Comparison of ENCODE assay signal across 30 cellular contexts in genomic region chr1:182567629-182568028, GRCh38.
"Had no signal": no experiment of that assay in that cellular context is flagged by ENCODE, and none has a peak within 500 bp of the region (broad histone marks: within the 10 kb centered on the region; RNA-seq: fewer than 3 reads in every experiment).

No MANE protein-coding gene starts in this region.

- ATAC-seq: activated CD4-positive, alpha-beta T cell treated with anti-CD3 and anti-CD28 coated beads for 36 hours; activated CD8-positive, alpha-beta memory T cell treated with anti-CD3 and anti-CD28 coated beads, Interleukin-2, amount 10 ng/mL, durations not matched to agents 7 days and 5 days; activated CD8-positive, alpha-beta T cell treated with anti-CD3 and anti-CD28 coated beads, Interleukin-2, amount 10 ng/mL, durations not matched to agents 7 days and 5 days; activated naive CD8-positive, alpha-beta T cell treated with anti-CD3 and anti-CD28 coated beads, Interleukin-2, amount 50 U/mL, for 24 hours; body of pancreas had no signal

- H3K4me3 ChIP-seq: adrenal gland, body of pancreas, cardiac muscle cell, coronary artery, dorsolateral prefrontal cortex, esophagus squamous epithelium had no signal

- DNase-seq: activated CD4-positive, alpha-beta memory T cell treated with anti-CD3 and anti-CD28 coated beads for 36 hours; activated CD4-positive, alpha-beta T cell treated with anti-CD3 and anti-CD28 coated beads for 36 hours; activated CD4-positive, alpha-beta T cell treated with anti-CD3 and anti-CD28 coated beads, Interleukin-2, amount 10 ng/mL, durations not matched to agents 24 days and 14 days; activated CD4-positive, CD25-positive, alpha-beta regulatory T cell; activated CD4-positive, CD25-positive, alpha-beta regulatory T cell treated with anti-CD3 and anti-CD28 coated beads, Interleukin-2, amount 50 U/mL, for 72 hours; activated CD8-positive, alpha-beta memory T cell treated with anti-CD3 and anti-CD28 coated beads, Interleukin-2, amount 10 ng/mL, durations not matched to agents 7 days and 5 days; activated CD8-positive, alpha-beta memory T cell treated with anti-CD3 and anti-CD28 coated beads, Interleukin-2, amount 50 U/mL, for 4 hours; activated CD8-positive, alpha-beta T cell treated with anti-CD3 and anti-CD28 coated beads, Interleukin-2, amount 10 ng/mL, durations not matched to agents 7 days and 5 days; activated effector memory CD4-positive, alpha-beta T cell treated with anti-CD3 and anti-CD28 coated beads, Interleukin-2, amount 50 U/mL, for 16 hours; activated naive CD4-positive, alpha-beta T cell treated with anti-CD3 and anti-CD28 coated beads for 36 hours; activated naive CD8-positive, alpha-beta T cell treated with anti-CD3 and anti-CD28 coated beads for 36 hours; activated naive CD8-positive, alpha-beta T cell treated with anti-CD3 and anti-CD28 coated beads, Interleukin-2, amount 50 U/mL, for 24 hours; activated T-cell treated with anti-CD3 and anti-CD28 coated beads, Interleukin-2, amount 50 U/mL, for 1 hour; activated T-cell treated with anti-CD3 and anti-CD28 coated beads, Interleukin-2, amount 50 U/mL, for 48 hours; adrenal gland; amygdala; aorta; body of pancreas; central memory CD4-positive, alpha-beta T cell; cerebellar nuclear complex; dorsolateral prefrontal cortex; effector memory CD4-positive, alpha-beta T cell; endodermal cell; erythroblast; esophagus squamous epithelium; head of caudate nucleus; hippocampal formation; T-helper 2 cell had no signal

- H3K36me3 ChIP-seq: adrenal gland, cardiac muscle cell had no signal

- H3K27ac ChIP-seq: adrenal gland, body of pancreas, cardiac muscle cell, coronary artery, dorsolateral prefrontal cortex, esophagus squamous epithelium had no signal

- H3K4me1 ChIP-seq: adrenal gland, body of pancreas had no signal

- H3K27me3 ChIP-seq: adrenal gland, body of pancreas, cardiac muscle cell, dorsolateral prefrontal cortex, esophagus squamous epithelium had no signal

- H3K9me3 ChIP-seq: adrenal gland, body of pancreas, esophagus squamous epithelium had no signal
